ENCODE assay signal across 1 cellular context in the genomic region with DNA sequence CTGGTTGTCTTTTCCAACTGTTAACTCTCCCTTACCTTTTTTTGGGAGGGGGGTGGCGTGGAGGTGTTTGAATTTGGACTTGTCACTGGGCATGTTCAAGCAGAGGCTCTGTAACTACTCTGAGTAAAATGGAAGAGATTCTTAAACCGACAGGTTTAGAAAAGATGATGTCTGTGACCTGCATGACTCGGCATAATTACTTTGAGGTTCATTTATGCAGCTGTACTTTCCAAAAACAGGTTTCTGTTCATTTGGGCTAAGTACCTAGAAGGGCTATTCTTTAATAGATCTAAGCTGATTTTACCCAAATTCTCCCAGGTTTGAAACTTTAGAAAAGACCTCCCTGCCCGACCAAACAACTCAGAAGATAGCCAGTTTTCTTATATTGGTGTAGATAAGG.
TF ChIP-seq lines count a peak whose summit lies in the region.

No MANE protein-coding gene starts in this region.

TF ChIP-seq in K562, 482 proteins besides CTCF, POLR2A, EP300 and RAD21 (continued from another document):
- TF ChIP-seq NFE2L1 (tag; IDR thresholded peaks at IDR 0.05; ENCODE audit: borderline replicate concordance, low read depth), result peak; percentile 83
- TF ChIP-seq DPF2 (IDR thresholded peaks at IDR 0.05), result peak; percentile 61
- peak; percentile 97 for TF ChIP-seq NFE2 (IDR thresholded peaks at IDR 0.05; ENCODE audit: low read depth)
- TF ChIP-seq, protein P1, sequence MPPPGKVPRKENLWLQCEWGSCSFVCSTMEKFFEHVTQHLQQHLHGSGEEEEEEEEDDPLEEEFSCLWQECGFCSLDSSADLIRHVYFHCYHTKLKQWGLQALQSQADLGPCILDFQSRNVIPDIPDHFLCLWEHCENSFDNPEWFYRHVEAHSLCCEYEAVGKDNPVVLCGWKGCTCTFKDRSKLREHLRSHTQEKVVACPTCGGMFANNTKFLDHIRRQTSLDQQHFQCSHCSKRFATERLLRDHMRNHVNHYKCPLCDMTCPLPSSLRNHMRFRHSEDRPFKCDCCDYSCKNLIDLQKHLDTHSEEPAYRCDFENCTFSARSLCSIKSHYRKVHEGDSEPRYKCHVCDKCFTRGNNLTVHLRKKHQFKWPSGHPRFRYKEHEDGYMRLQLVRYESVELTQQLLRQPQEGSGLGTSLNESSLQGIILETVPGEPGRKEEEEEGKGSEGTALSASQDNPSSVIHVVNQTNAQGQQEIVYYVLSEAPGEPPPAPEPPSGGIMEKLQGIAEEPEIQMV (tag; conservative IDR thresholded peaks at IDR 0.05; ENCODE audit: low read depth), result no peak
- TF ChIP-seq MECOM (CRISPR knock-in tag; IDR thresholded peaks at IDR 0.05), result 0 out of 2 replicates have a peak, but pooled peaks have one; percentile 46
- peak; percentile 89 for TF ChIP-seq MAFF (IDR thresholded peaks at IDR 0.05; ENCODE audit: low read length)
- peak; percentile 43; the same call in 1 of the 2 replicates for TF ChIP-seq SMARCA4 (IDR thresholded peaks at IDR 0.05)
- peak; percentile 85 for TF ChIP-seq C11orf30 (IDR thresholded peaks at IDR 0.05; ENCODE audit: low read depth)
- TF ChIP-seq ZSCAN32 (CRISPR knock-in tag; IDR thresholded peaks at IDR 0.05), result no peak
- TF ChIP-seq BACH1 (tag; IDR thresholded peaks at IDR 0.05), result 0 out of 2 replicates have a peak, but pooled peaks have one; percentile 49
- TF ChIP-seq MAFK (IDR thresholded peaks at IDR 0.05; ENCODE audit: low read length), result peak; percentile 86
- TF ChIP-seq ARID1B (IDR thresholded peaks at IDR 0.05), result peak; percentile 23; the same call in 1 of the 2 replicates
- peak; percentile 91 for TF ChIP-seq ZNF316 (IDR thresholded peaks at IDR 0.05)
- TF ChIP-seq BCOR (IDR thresholded peaks at IDR 0.05), result no peak
- peak; percentile 94 for TF ChIP-seq MAFG (tag; conservative IDR thresholded peaks at IDR 0.05)
- TF ChIP-seq SMARCE1 (IDR thresholded peaks at IDR 0.05), result 0 out of 2 replicates have a peak, but pooled peaks have one; percentile 14
